In the genomic region with DNA sequence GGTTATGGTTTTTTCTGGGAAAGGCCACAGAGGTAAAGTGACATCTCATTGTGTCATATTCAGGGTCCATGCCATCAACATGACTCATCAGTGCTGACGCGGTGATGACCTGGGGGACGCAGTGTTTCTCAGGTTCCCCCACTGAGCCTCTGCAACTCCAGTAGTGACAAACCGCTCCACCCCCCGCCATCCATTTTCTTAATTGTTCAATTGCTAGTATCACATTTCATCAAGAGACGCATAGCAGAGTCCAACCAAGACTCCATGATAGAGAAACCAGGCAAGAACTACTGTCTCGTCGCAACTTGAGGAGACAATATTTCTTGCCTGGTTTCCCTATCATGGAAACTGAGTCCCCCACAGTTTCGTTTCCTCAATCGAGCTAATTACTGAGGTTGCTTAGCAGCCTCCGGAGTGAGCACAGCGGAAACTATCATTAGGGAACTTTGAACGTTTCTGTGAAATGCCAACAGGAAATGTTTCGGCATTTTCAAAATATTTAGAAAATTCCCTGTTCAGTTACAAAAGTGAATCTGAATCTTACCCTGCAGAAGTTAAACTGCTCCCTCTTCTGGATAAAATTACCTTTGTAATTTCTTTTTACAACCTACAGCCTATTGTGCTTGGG, we compare ENCODE assay signal across 1 cellular context.
TF ChIP-seq lines count a peak whose summit lies in the region.

No MANE protein-coding gene starts in this region.

TF ChIP-seq in HEK293, 187 proteins besides CTCF, POLR2A, EP300 and RAD21 (continued from another document):
- TF ChIP-seq ZBTB7A (tag by site-specific recombination; IDR thresholded peaks at IDR 0.05; ENCODE audit: low read depth), result no peak
- no peak for TF ChIP-seq ZNF571 (tag by site-specific recombination; IDR thresholded peaks at IDR 0.05)
- TF ChIP-seq RBAK (tag by site-specific recombination; IDR thresholded peaks at IDR 0.05), result no peak
- no peak for TF ChIP-seq ZNF223 (tag by site-specific recombination; IDR thresholded peaks at IDR 0.05)
- TF ChIP-seq ZBTB21 (tag by site-specific recombination; IDR thresholded peaks at IDR 0.05), result peak; percentile 97
- TF ChIP-seq ZNF777 (tag by site-specific recombination; IDR thresholded peaks at IDR 0.05; ENCODE audit: borderline replicate concordance), result no peak
- no peak for TF ChIP-seq ZNF555 (tag by site-specific recombination; conservative IDR thresholded peaks at IDR 0.05)
- no peak for TF ChIP-seq ZNF596 (tag by site-specific recombination; IDR thresholded peaks at IDR 0.05)
- peak; percentile 73 for TF ChIP-seq ZNF639 (tag by site-specific recombination; IDR thresholded peaks at IDR 0.05)
- TF ChIP-seq ZNF19 (tag by site-specific recombination; IDR thresholded peaks at IDR 0.05; ENCODE audit: low read depth), result no peak
- no peak for TF ChIP-seq ZNF837 (tag by site-specific recombination; IDR thresholded peaks at IDR 0.05)
- no peak for TF ChIP-seq ZNF175 (tag by site-specific recombination; IDR thresholded peaks at IDR 0.05)
- TF ChIP-seq ZNF112 (tag by site-specific recombination; IDR thresholded peaks at IDR 0.05), result no peak
- no peak for TF ChIP-seq REPIN1 (tag by site-specific recombination; IDR thresholded peaks at IDR 0.05; ENCODE audit: low read depth)
- no peak for TF ChIP-seq ZNF623 (tag by site-specific recombination; IDR thresholded peaks at IDR 0.05)
- peak; percentile 36; the same call in 1 of the 2 replicates for TF ChIP-seq FEZF1 (tag by site-specific recombination; IDR thresholded peaks at IDR 0.05)
- TF ChIP-seq ZNF707 (tag by site-specific recombination; IDR thresholded peaks at IDR 0.05), result no peak
- no peak for TF ChIP-seq ZNF560 (tag by site-specific recombination; IDR thresholded peaks at IDR 0.05; ENCODE audit: borderline replicate concordance)
- TF ChIP-seq ZNF660 (tag by site-specific recombination; IDR thresholded peaks at IDR 0.05), result no peak
- TF ChIP-seq KLF16 (tag by site-specific recombination; IDR thresholded peaks at IDR 0.05), result no peak
- TF ChIP-seq ZNF580 (tag by site-specific recombination; IDR thresholded peaks at IDR 0.05), result no peak
- TF ChIP-seq HOXD13 (CRISPR knock-in tag; IDR thresholded peaks at IDR 0.05; ENCODE audit: borderline replicate concordance), result no peak
